22 cellular contexts compared by ENCODE assay signal in genomic region chr19:53847555-53847954, GRCh38. TPM values are rescaled to one million over a fixed set of nuclear protein-coding genes. Genes with fewer than 3 reads are reported as not detected.
DNase-seq lines count a peak whose midpoint lies in the region; FAIRE-seq and TF ChIP-seq lines count a peak whose summit lies in the region.
"Had no signal": no experiment of that assay in that cellular context is flagged by ENCODE, and none has a peak within 500 bp of the region (broad histone marks: within the 10 kb centered on the region; RNA-seq: fewer than 3 reads in every experiment).

No MANE protein-coding gene starts in this region.

- H3K9me3 Mint-ChIP-seq in CD14-positive monocyte (no peaks in the 10 kb centered on the region), brain (peaks cover 0 to 7% (median 0%) of the 10 kb centered on the region in 5 experiments)
- H3K9me3 Mint-ChIP-seq: CD4-positive, alpha-beta T cell had no signal

- DNase-seq in CD14-positive monocyte (ENCODE audit: low spot score) (no peak), kidney (peak; percentile 17), NCI-H345 treated with DMSO at 0.1 percent for 48 hours (lab: John Stamatoyannopoulos, UW; ENCODE audit: unreplicated experiment) (no peak), H4 (ENCODE audit: low spot score) (no peak), GM10248 (ENCODE audit: extremely low spot score) (no peak), Ammon's horn (ENCODE audit: low spot score) (no peak)
- DNase-seq: 8988T; C1 segment of cervical spinal cord; Caco-2; CD4-positive, alpha-beta T cell; GOT3 had no signal

- no peak for TF ChIP-seq CTCF in CD14-positive monocyte (IDR thresholded peaks at IDR 0.05)
- TF ChIP-seq CTCF in brain (conservative IDR thresholded peaks at IDR 0.05): no peak
- no peak for TF ChIP-seq CTCF in kidney (IDR thresholded peaks at IDR 0.05; ENCODE audit: borderline replicate concordance, extremely low read depth, insufficient read depth)
- TF ChIP-seq CTCF in neutrophil (IDR thresholded peaks at IDR 0.05): no peak
- TF ChIP-seq CTCF in GM10248 (IDR thresholded peaks at IDR 0.05; ENCODE audit: control extremely low read depth, extremely low read depth, low read depth, missing control alignments): no peak

- H3K4me3 Mint-ChIP-seq in CD14-positive monocyte: no peak overlapping the region
- no peak overlapping the region for H3K4me3 Mint-ChIP-seq in brain
- H3K4me3 Mint-ChIP-seq: B cell; CD4-positive, alpha-beta T cell had no signal

- H3K4me1 ChIP-seq in kidney (ENCODE audit: control insufficient read depth in 1 of 2, insufficient read depth in 1 of 2, low read depth in 1 of 2, low read length in 2 of 2): no peaks in the 10 kb centered on the region
- H3K4me1 ChIP-seq in neutrophil (ENCODE audit: control insufficient read depth in 1 of 2, insufficient read depth in 1 of 2, low read depth in 1 of 2, low read length in 1 of 2): peaks cover 94 to 98% of the 10 kb centered on the region in 2 experiments
- H3K4me1 ChIP-seq: Caco-2, HAP-1 had no signal

- no peak for FAIRE-seq in kidney (lab: Jason Lieb, UNC)
- FAIRE-seq: D721Med, G401.6, GM12892, GM18507 had no signal

- H3K36me3 ChIP-seq in kidney (ENCODE audit: control insufficient read depth in 1 of 2, insufficient read depth in 2 of 2, low read length in 2 of 2) (no peaks in the 10 kb centered on the region), neutrophil (no peaks in the 10 kb centered on the region)
- H3K36me3 ChIP-seq: HAP-1 had no signal

- intact Hi-C loops in CD14-positive monocyte (cut with micrococcal nuclease) (loop anchor here in 1 of 2 donors (5.0 kb wide), 1 partner anchor 35 kb away; the partner anchor contains the start of gene PRKCG), kidney (cut with DNase I) (loop anchor here (10.0 kb wide), 1 partner anchor 177 kb away; no protein-coding TSS in a partner anchor)

- POLR2A ChIA-PET in GM10248 (lab: Yijun Ruan, JAX): interaction anchor here (0.6 kb wide), 1 partner anchor 41 kb away, joined by 6 read pairs; no protein-coding TSS in a partner anchor

- CTCF ChIA-PET in GM10248 (lab: Yijun Ruan, JAX): no interaction called here

- H3K36me3 Mint-ChIP-seq in CD14-positive monocyte (no peaks in the 10 kb centered on the region), brain (no peaks in the 10 kb centered on the region)

- H3K27me3 ChIP-seq in neutrophil: no peaks in the 10 kb centered on the region

- H3K4me1 Mint-ChIP-seq in CD14-positive monocyte (peaks cover 78% of the 10 kb centered on the region), brain (peaks cover 27% of the 10 kb centered on the region)

- H3K9ac ChIP-seq in kidney (ENCODE audit: low read length in 2 of 2): no peak overlapping the region

- H3K4me3 ChIP-seq in kidney (ENCODE audit: low read length in 2 of 2): no peak overlapping the region
- no peak overlapping the region for H3K4me3 ChIP-seq in neutrophil (ENCODE audit: low read depth in 1 of 2, low read length in 1 of 2)
- H3K4me3 ChIP-seq: HAP-1 had no signal

- H3K27ac ChIP-seq in kidney (ENCODE audit: low read depth in 2 of 2, low read length in 2 of 2): no peak overlapping the region
- H3K27ac ChIP-seq in neutrophil: peak overlapping the region; percentile 11

- H3K9me3 ChIP-seq in kidney (ENCODE audit: control insufficient read depth in 1 of 2, low read length in 2 of 2) (no peaks in the 10 kb centered on the region), neutrophil (no peaks in the 10 kb centered on the region)
- H3K9me3 ChIP-seq: Caco-2, HAP-1 had no signal

- H3K27ac Mint-ChIP-seq in CD14-positive monocyte: peak overlapping the region in 4 of 7 donors; percentile 48 to 89 (median 72)
- H3K27ac Mint-ChIP-seq in brain: peak overlapping the region in 3 of 5 experiments; percentile 10 to 39 (median 11)
- H3K27ac Mint-ChIP-seq: B cell; CD4-positive, alpha-beta T cell had no signal

- H3K27me3 Mint-ChIP-seq in CD14-positive monocyte (ENCODE audit: low read depth in 3 of 3) (peaks cover 2% of the 10 kb centered on the region in 3 donors), brain (no peaks in the 10 kb centered on the region)

RNA-seq across cellular contexts. Expression of gene MYADM, which starts 20.1 kb away (rescaled TPM):
- polyA plus RNA-seq in CD14-positive monocyte (100 to 1,000 TPM; 254 to 310 TPM), brain (ENCODE audit: insufficient read depth, low read depth, low replicate concordance) (49.7 TPM), kidney (ENCODE audit: insufficient read depth, low read depth, low replicate concordance) (13.1 TPM)
- total RNA-seq in kidney: 90.3 TPM
- 4.8 and 17.3 TPM in 2 replicates for total RNA-seq in H4 (2014; rRNA removed; shearing (Covaris generic))

RNA-seq across cellular contexts. Expression of gene NLRP12, which starts 23.4 kb away (rescaled TPM):
- polyA plus RNA-seq in CD14-positive monocyte (10 to 100 TPM; 47.0 to 64.9 TPM), brain (ENCODE audit: insufficient read depth, low read depth, low replicate concordance) (0.08 TPM), kidney (ENCODE audit: insufficient read depth, low read depth, low replicate concordance) (not detected)
- total RNA-seq in kidney: 1.1 TPM
- 0.31 and 0.37 TPM in 2 replicates for total RNA-seq in H4 (2014; rRNA removed; shearing (Covaris generic))
- total RNA-seq: A673, B cell, Caco-2, HT-29 had no signal
- polyA plus RNA-seq: AG04450 had no signal

RNA-seq across cellular contexts. Expression of gene PRKCG, which starts 34.4 kb away (rescaled TPM):
- polyA plus RNA-seq in CD14-positive monocyte (not detected), brain (ENCODE audit: insufficient read depth, low read depth, low replicate concordance) (18.1 TPM), kidney (ENCODE audit: insufficient read depth, low read depth, low replicate concordance) (not detected)
- not detected for total RNA-seq in kidney
- total RNA-seq in H4 (2014; rRNA removed; shearing (Covaris generic)): not detected in 2 replicates
- total RNA-seq: B cell had no signal

Comparison
In these comparisons a context has a peak if more than half of its experiments do, and no peak if none do; other contexts are left out.
1. RNA of gene NLRP12, which starts 23.4 kb away (polyA plus RNA-seq): 47.0 to 64.9 TPM in CD14-positive monocyte; 0.08 TPM in brain (single experiment) and not detected in kidney (single experiment); every median in the first group is over 10 times any median in the second.
2. RNA of gene PRKCG, which starts 34.4 kb away (polyA plus RNA-seq): 18.1 TPM in brain (single experiment); not detected in CD14-positive monocyte and not detected in kidney (single experiment); every median in the first group is over 10 times any median in the second.